In genomic region chr3:177367783-177368182, GRCh38 we compare ENCODE assay signal across 21 cellular contexts.
"Had no signal": no experiment of that assay in that cellular context is flagged by ENCODE, and none has a peak within 500 bp of the region (broad histone marks: within the 10 kb centered on the region; RNA-seq: fewer than 3 reads in every experiment).

No MANE protein-coding gene starts in this region.

- H3K36me3 ChIP-seq: right lobe of liver, stomach, upper lobe of left lung had no signal

- H3K27ac ChIP-seq: body of pancreas, coronary artery, psoas muscle, right lobe of liver, stomach, testis, upper lobe of left lung had no signal

- H3K27me3 ChIP-seq: body of pancreas, right lobe of liver, stomach, testis, upper lobe of left lung had no signal

- H3K4me1 ChIP-seq: body of pancreas, right lobe of liver had no signal

- H3K4me2 ChIP-seq: smooth muscle cell had no signal

- ATAC-seq: activated naive CD4-positive, alpha-beta T cell treated with anti-CD3 and anti-CD28 coated beads, Interleukin-2, amount 50 U/mL, for 72 hours; activated T-cell treated with anti-CD3 and anti-CD28 coated beads, Interleukin-2, amount 50 U/mL, for 72 hours; body of pancreas; natural killer cell; psoas muscle; right lobe of liver had no signal

- FAIRE-seq: endothelial cell of umbilical vein had no signal

- H3K9me3 ChIP-seq: body of pancreas, psoas muscle, right lobe of liver, stomach, testis, upper lobe of left lung had no signal

- H3K4me3 ChIP-seq: body of pancreas, coronary artery, psoas muscle, right lobe of liver, smooth muscle cell, stomach, testis, upper lobe of left lung had no signal

- DNase-seq: activated CD4-positive, alpha-beta T cell treated with anti-CD3 and anti-CD28 coated beads, Interleukin-2, amount 10 ng/mL, durations not matched to agents 24 days and 14 days; activated CD4-positive, CD25-positive, alpha-beta regulatory T cell; activated CD8-positive, alpha-beta memory T cell treated with anti-CD3 and anti-CD28 coated beads, Interleukin-2, amount 50 U/mL, for 48 hours; activated gamma-delta T cell; activated T-cell treated with anti-CD3 and anti-CD28 coated beads, Interleukin-2, amount 50 U/mL, for 72 hours; body of pancreas; central memory CD4-positive, alpha-beta T cell; effector CD4-positive, alpha-beta T cell; foreskin fibroblast; glutamatergic neuron; mesenchymal stem cell; natural killer cell; psoas muscle; right lobe of liver; stomach; testis; upper lobe of left lung had no signal
